ENCODE assay signal across 8 cellular contexts in the genomic region with DNA sequence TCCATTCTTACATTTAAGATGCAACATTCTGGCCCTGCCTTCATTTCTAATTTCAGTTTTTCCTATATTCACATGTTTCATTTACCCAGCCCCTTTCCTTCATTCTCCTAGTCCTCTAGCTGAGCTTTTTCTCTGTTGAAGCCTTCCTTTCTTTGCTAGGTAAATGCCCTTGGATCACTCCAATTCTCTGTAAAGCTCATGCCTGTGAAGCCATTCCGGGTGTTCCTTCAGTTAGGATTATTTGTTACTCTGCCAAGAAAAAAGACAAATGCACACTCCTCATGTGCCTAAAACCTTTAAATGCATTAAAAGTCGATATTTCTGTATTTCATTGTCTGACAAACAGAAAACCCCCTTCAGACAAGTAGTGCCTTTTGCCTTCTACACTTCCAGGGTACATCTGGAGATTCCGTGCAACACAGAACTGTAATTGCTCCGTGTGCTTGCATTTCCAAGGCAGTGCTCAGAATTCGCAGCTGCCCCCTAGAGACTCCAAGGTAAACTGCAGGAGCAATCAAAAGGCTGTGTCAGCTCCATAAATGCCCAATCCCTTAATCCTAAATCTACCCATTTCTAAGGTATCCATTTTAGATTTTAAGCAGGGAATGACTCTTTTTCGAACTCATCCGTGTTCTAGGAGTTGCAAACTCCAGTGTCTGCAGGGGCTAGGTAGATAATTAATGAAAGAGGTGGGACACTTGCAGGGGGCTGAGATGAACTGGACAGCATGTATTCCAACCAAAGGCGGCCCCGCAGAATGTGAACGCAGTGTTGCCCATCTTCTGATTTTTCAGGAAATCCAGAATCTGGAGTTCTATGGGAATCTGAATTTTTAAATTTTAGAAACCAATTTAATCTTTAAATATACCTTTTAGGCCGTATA.
DNase-seq lines count a peak whose midpoint lies in the region; ATAC-seq and TF ChIP-seq lines count a peak whose summit lies in the region.

No MANE protein-coding gene starts in this region.

- no peak overlapping the region for H3K4me3 ChIP-seq in MM.1S (ENCODE audit: low read length)
- no peak overlapping the region for H3K4me3 ChIP-seq in WI38 (ENCODE audit: low read depth, low read length)
- H3K4me3 ChIP-seq in foreskin fibroblast (ENCODE audit: low read depth in 1 of 2, low read length in 2 of 2), result no peak overlapping the region

- H3K36me3 ChIP-seq in MM.1S (replicated peaks; ENCODE audit: insufficient read depth, low read length), result no peaks in the 10 kb centered on the region

- H3K4me2 ChIP-seq in MM.1S (ENCODE audit: low read depth, low read length), result no peak overlapping the region

- H3K4me1 ChIP-seq in MM.1S (ENCODE audit: low read length), result no peaks in the 10 kb centered on the region

- no peak overlapping the region for H3K27ac ChIP-seq in MM.1S (ENCODE audit: low read length)

- H3K9me3 ChIP-seq in MM.1S (replicated peaks; ENCODE audit: insufficient read depth, low read length), result no peaks in the 10 kb centered on the region

- no peaks in the 10 kb centered on the region for H3K27me3 ChIP-seq in MM.1S (replicated peaks; ENCODE audit: insufficient read depth, low read length)

- no peaks in the 10 kb centered on the region for H3K9me2 ChIP-seq in MM.1S (replicated peaks; ENCODE audit: insufficient read depth, low read length)

- no peak overlapping the region for H2AFZ ChIP-seq in MM.1S (ENCODE audit: low read length)

- TF ChIP-seq CTCF in MM.1S (IDR thresholded peaks at IDR 0.05; ENCODE audit: low read length) (peak; percentile 78), WI38 (IDR thresholded peaks at IDR 0.05; ENCODE audit: low read depth, low read length) (peak; percentile 51), foreskin fibroblast (IDR thresholded peaks at IDR 0.05; ENCODE audit: low read depth, low read length) (peak; percentile 87)

- no peak overlapping the region for H3K9ac ChIP-seq in MM.1S (ENCODE audit: low read length)

- H3K79me2 ChIP-seq in MM.1S (ENCODE audit: low read length), result no peaks in the 10 kb centered on the region

- H4K20me1 ChIP-seq in MM.1S (ENCODE audit: insufficient read depth, low read length), result no peaks in the 10 kb centered on the region

- peak; percentile 74 for ATAC-seq in GM21529 (IDR thresholded peaks at IDR 0.05; ENCODE audit: unreplicated experiment)

- H3F3A ChIP-seq in MM.1S (ENCODE audit: insufficient read depth, low read length), result no peaks in the 10 kb centered on the region

- DNase-seq in Daoy (ENCODE audit: low read depth) (peak; percentile 57), MM.1S (peak; percentile 36), foreskin fibroblast (peak; percentile 23 to 52), nucleus accumbens (lab: John Stamatoyannopoulos, UW) (peak in 33 of 56 donors; percentile 1 to 63 (median 25)), OCI-M2 (lab: John Stamatoyannopoulos, UW; ENCODE audit: unreplicated experiment) (no peak), NCI-H524 treated with DMSO at 0.1 percent for 48 hours (lab: John Stamatoyannopoulos, UW) (no peak)

Comparison
In these comparisons a context has a peak if more than half of its experiments do, and no peak if none do; other contexts are left out.
1. DNase-seq: peak in Daoy (single experiment), MM.1S (single experiment), foreskin fibroblast (2 of 2) and nucleus accumbens (33 of 56); none in OCI-M2 (single experiment) and NCI-H524 treated with DMSO at 0.1 percent for 48 hours (single experiment).
2. Peak in every context shown above with its lines, with median percentiles within 50 percentile points of each other: CTCF ChIP-seq.